Comparison of ENCODE assay signal across 9 cellular contexts in the genomic region with DNA sequence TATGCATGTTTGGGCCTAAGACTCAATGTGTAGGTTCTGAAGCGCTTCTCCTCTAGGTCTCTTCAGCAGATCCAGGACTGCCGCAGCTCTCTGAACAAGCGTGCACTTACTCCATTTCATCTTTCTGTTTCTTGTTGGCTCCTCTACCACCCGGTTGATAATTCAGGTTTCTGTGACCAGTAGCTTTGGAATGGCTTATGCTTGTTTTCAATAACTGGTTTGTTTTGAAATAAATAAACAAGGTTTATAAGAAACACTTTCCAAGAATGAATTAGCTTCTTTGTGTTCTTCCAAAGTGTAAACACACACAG. TPM values are rescaled to one million over a fixed set of nuclear protein-coding genes. Genes with fewer than 3 reads are reported as not detected.
DNase-seq lines count a peak whose midpoint lies in the region; FAIRE-seq and TF ChIP-seq lines count a peak whose summit lies in the region.
"Had no signal": no experiment of that assay in that cellular context is flagged by ENCODE, and none has a peak within 500 bp of the region (broad histone marks: within the 10 kb centered on the region; RNA-seq: fewer than 3 reads in every experiment).

No MANE protein-coding gene starts in this region.

- 21% methylated on average over 4 of the region's 4 CpGs; no CpG with 5 or more reads in 1 of the 2 experiments for WGBS in H1 (ENCODE audit: extremely low coverage in 1 of 2, insufficient coverage in 1 of 2, insufficient read length in 1 of 2, insufficient replicate concordance in 2 of 2, low coverage in 1 of 2, low lambda C conversion rate in 2 of 2, missing lambda C conversion rate in 1 of 2), 2 experiments

- H4K8ac ChIP-seq in H1 (ENCODE audit: extremely low read depth, insufficient read depth, low read length): no peak overlapping the region

- peak overlapping the region in 1 of 4 experiments; percentile 45; a peak in 1 of 7 replicates for H3K9ac ChIP-seq in H1 (replicated peaks in 1 of 4; ENCODE audit: extremely low read depth in 1 of 4, low read depth in 3 of 4, low read length in 3 of 4)

- no peaks in the 10 kb centered on the region for H3K9me3 Mint-ChIP-seq in CD8-positive, alpha-beta memory T cell
- no peaks in the 10 kb centered on the region for H3K9me3 Mint-ChIP-seq in neural crest cell

- H3K18ac ChIP-seq in H1 (ENCODE audit: extremely low read depth, low read length): no peak overlapping the region

- peaks cover 7% of the 10 kb centered on the region for H3K23me2 ChIP-seq in H1 (ENCODE audit: low read depth, low read length)

- no peak overlapping the region for H2AK5ac ChIP-seq in H1 (ENCODE audit: low read depth, low read length)

- peak overlapping the region; percentile 81 to 95 for H3K4me2 ChIP-seq in H1 (ENCODE audit: insufficient read depth in 1 of 2, low read depth in 2 of 2, low read length in 2 of 2)

- no peaks in the 10 kb centered on the region for H3K79me1 ChIP-seq in H1 (ENCODE audit: low read depth, low read length)

- peak overlapping the region; percentile 89 to 99 (median 97) for H3K4me3 Mint-ChIP-seq in CD8-positive, alpha-beta memory T cell
- H3K4me3 Mint-ChIP-seq in neural crest cell: peak overlapping the region; percentile 91

- H2AFZ ChIP-seq in H1 (ENCODE audit: low read length): peak overlapping the region; percentile 77; the same call in 1 of the 2 replicates

- peaks cover 42 to 59% (median 55%) of the 10 kb centered on the region in 3 donors for H3K4me1 Mint-ChIP-seq in CD8-positive, alpha-beta memory T cell
- H3K4me1 Mint-ChIP-seq in neural crest cell: peaks cover 13% of the 10 kb centered on the region

- H3K4me3 ChIP-seq in CD8-positive, alpha-beta memory T cell (ENCODE audit: low read length): peak overlapping the region; percentile 82
- H3K4me3 ChIP-seq in MG63: peak overlapping the region; percentile 66
- H3K4me3 ChIP-seq in H1 (ENCODE audit: extremely low read depth in 1 of 4, insufficient read depth in 2 of 4, low read depth in 3 of 4, low read length in 4 of 4): peak overlapping the region; percentile 67 to 82 (median 74)

- in situ Hi-C loops in ACHN (cut with HindIII; ENCODE audit: low pct_ligation_motif_present, low pct_unique_long_range_greater_than_20kb, low sequenced_read_pairs): no loop called here

- H4K5ac ChIP-seq in H1 (ENCODE audit: insufficient read length, low read depth, low read length): no peak overlapping the region

- no peaks in the 10 kb centered on the region for H3K27me3 ChIP-seq in CD8-positive, alpha-beta memory T cell (ENCODE audit: insufficient read depth, low read length, poor library complexity, severe bottlenecking)
- H3K27me3 ChIP-seq in MG63 (no peaks in the 10 kb centered on the region), H1 (replicated peaks in 1 of 4; ENCODE audit: control insufficient read depth in 3 of 4, extremely low read depth in 1 of 4, insufficient read depth in 3 of 4, low read length in 3 of 4) (peaks cover 0 to 2% (median 0%) of the 10 kb centered on the region in 4 experiments; a peak in 1 of 7 replicates)

- H2BK120ac ChIP-seq in H1 (replicated peaks; ENCODE audit: low read depth, low read length): no peak overlapping the region

- no peaks in the 10 kb centered on the region for H3K9me3 ChIP-seq in CD8-positive, alpha-beta memory T cell (ENCODE audit: low read length)
- H3K9me3 ChIP-seq in MG63: no peaks in the 10 kb centered on the region
- H3K9me3 ChIP-seq in H1 (ENCODE audit: insufficient read depth in 2 of 2, low read depth in 1 of 2, low read length in 1 of 2): no peaks in the 10 kb centered on the region

- H3K56ac ChIP-seq in H1 (replicated peaks; ENCODE audit: insufficient read length, low read depth, low read length): no peak overlapping the region

- no peaks in the 10 kb centered on the region for H4K20me1 ChIP-seq in H1 (replicated peaks in 1 of 2; ENCODE audit: control insufficient read depth in 1 of 2, insufficient read depth in 2 of 2, low read length in 2 of 2)

- TF ChIP-seq CTCF in H1 (IDR thresholded peaks at IDR 0.05; ENCODE audit: control extremely low read depth in 1 of 3, insufficient read depth in 1 of 3, low read depth in 1 of 3, low read length in 3 of 3) (no peak), neural crest cell (conservative IDR thresholded peaks at IDR 0.05) (no peak)

- no peak overlapping the region for H3K23ac ChIP-seq in H1 (ENCODE audit: insufficient read length)

- POLR2A ChIA-PET in CD8-positive, alpha-beta memory T cell (lab: Charles Lee): interaction anchor here (0.7 to 1.0 kb wide), 3 partner anchors 9 to 34 kb away, joined by 3 to 5 read pairs (median 3); no protein-coding TSS in a partner anchor
- POLR2A ChIA-PET in H1 (lab: Charles Lee; ENCODE audit: partially characterized antibody): interaction anchor here (0.8 kb wide), 1 partner anchor 840 kb away, joined by 3 read pairs; no protein-coding TSS in a partner anchor

- no peak overlapping the region for H4K91ac ChIP-seq in H1 (replicated peaks; ENCODE audit: insufficient read length, low read length)

- H3K4me1 ChIP-seq in CD8-positive, alpha-beta memory T cell (ENCODE audit: insufficient read depth, low read length): peaks cover 37% of the 10 kb centered on the region
- peaks cover 0 to 15% (median 4%) of the 10 kb centered on the region in 4 experiments; a peak in 5 of 7 replicates for H3K4me1 ChIP-seq in H1 (replicated peaks in 1 of 4; ENCODE audit: control insufficient read depth in 3 of 4, insufficient read depth in 4 of 4, low read length in 3 of 4)

- H3K36me3 ChIP-seq in CD8-positive, alpha-beta memory T cell (ENCODE audit: insufficient read depth, low read length): no peaks in the 10 kb centered on the region
- peaks cover 9% of the 10 kb centered on the region for H3K36me3 ChIP-seq in MG63
- H3K36me3 ChIP-seq in H1 (ENCODE audit: control insufficient read depth in 2 of 4, insufficient read depth in 4 of 4, low read length in 3 of 4): no peaks in the 10 kb centered on the region

- no peak overlapping the region for H2BK15ac ChIP-seq in H1 (ENCODE audit: low read length)

- no peak for DNase-seq in CD8-positive, alpha-beta memory T cell
- DNase-seq in MG63 (no peak), H1 (ENCODE audit: low read depth in 1 of 2, low spot score in 2 of 2) (no peak), neural crest cell (ENCODE audit: low read depth, low spot score) (no peak), ACHN (no peak), islet precursor cell (no peak), NCI-H2029 (lab: John Stamatoyannopoulos, UW) (no peak)
- DNase-seq in stimulated activated CD4-positive, alpha-beta T cell treated with anti-CD3 and anti-CD28 coated beads, Interleukin-4, amount 100 ng/mL, for 1 hour: no peak

- peaks cover 0 to 11% (median 0%) of the 10 kb centered on the region in 3 donors for H3K36me3 Mint-ChIP-seq in CD8-positive, alpha-beta memory T cell
- H3K36me3 Mint-ChIP-seq in neural crest cell (ENCODE audit: low read depth): no peaks in the 10 kb centered on the region

- no peak overlapping the region for H2BK12ac ChIP-seq in H1 (ENCODE audit: low read depth, low read length)

- no peaks in the 10 kb centered on the region for H3K79me2 ChIP-seq in H1 (ENCODE audit: control insufficient read depth in 1 of 2, insufficient read depth in 2 of 2, low read length in 2 of 2)

- FAIRE-seq in H1 (lab: Jason Lieb, UNC): no peak

- no peak overlapping the region for H2BK20ac ChIP-seq in H1 (ENCODE audit: low read length)

- peak overlapping the region; percentile 77 for H3K27ac ChIP-seq in CD8-positive, alpha-beta memory T cell (ENCODE audit: low read depth, low read length)
- no peak overlapping the region for H3K27ac ChIP-seq in H1 (ENCODE audit: low read depth, low read length)
- H3K27ac ChIP-seq: VCaP had no signal

- no peak overlapping the region for H3K14ac ChIP-seq in H1 (ENCODE audit: insufficient read length)

- CTCF ChIA-PET in CD8-positive, alpha-beta memory T cell (lab: Charles Lee): interaction anchor here (1.4 to 3.0 kb wide), 7 partner anchors 8 to 293 kb away, joined by 3 to 11 read pairs (median 5); no protein-coding TSS in a partner anchor
- CTCF ChIA-PET in H1 (lab: Charles Lee; ENCODE audit: partially characterized antibody): interaction anchor here (1.1 to 2.5 kb wide), 5 partner anchors 16 to 210 kb away, joined by 3 to 11 read pairs (median 3); no protein-coding TSS in a partner anchor

- H3K27ac Mint-ChIP-seq in CD8-positive, alpha-beta memory T cell: peak overlapping the region; percentile 80 to 97 (median 96)
- H3K27ac Mint-ChIP-seq in neural crest cell (ENCODE audit: unreplicated experiment): peak overlapping the region; percentile 76

- TF ChIP-seq POLR2A in H1 (IDR thresholded peaks at IDR 0.05; ENCODE audit: control extremely low read depth in 1 of 2, low read depth in 2 of 2, low read length in 2 of 2): no peak

- no peak overlapping the region for H2BK5ac ChIP-seq in H1 (ENCODE audit: low read depth, low read length)

- no peak for TF ChIP-seq EP300 in H1 (IDR thresholded peaks at IDR 0.05; ENCODE audit: borderline replicate concordance in 1 of 2, low read depth in 2 of 2, low read length in 2 of 2)

- no peaks in the 10 kb centered on the region for H3K27me3 Mint-ChIP-seq in CD8-positive, alpha-beta memory T cell
- no peaks in the 10 kb centered on the region for H3K27me3 Mint-ChIP-seq in neural crest cell (ENCODE audit: low read depth)

- TF ChIP-seq RAD21 in H1 (IDR thresholded peaks at IDR 0.05 in 1 of 2, conservative IDR thresholded peaks at IDR 0.05 in 1 of 2; ENCODE audit: low read depth in 2 of 2, low read length in 2 of 2): no peak

- H3K4ac ChIP-seq in H1 (replicated peaks; ENCODE audit: insufficient read length, low read depth, low read length): no peak overlapping the region

TF ChIP-seq in H1, 55 proteins besides CTCF, POLR2A, EP300 and RAD21 (continues in another document):
- TF ChIP-seq, protein P1, sequence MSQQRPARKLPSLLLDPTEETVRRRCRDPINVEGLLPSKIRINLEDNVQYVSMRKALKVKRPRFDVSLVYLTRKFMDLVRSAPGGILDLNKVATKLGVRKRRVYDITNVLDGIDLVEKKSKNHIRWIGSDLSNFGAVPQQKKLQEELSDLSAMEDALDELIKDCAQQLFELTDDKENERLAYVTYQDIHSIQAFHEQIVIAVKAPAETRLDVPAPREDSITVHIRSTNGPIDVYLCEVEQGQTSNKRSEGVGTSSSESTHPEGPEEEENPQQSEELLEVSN (IDR thresholded peaks at IDR 0.05): no peak
- no peak for TF ChIP-seq PHF8 (conservative IDR thresholded peaks at IDR 0.05; ENCODE audit: low read depth, low read length)

RNA-seq across cellular contexts. Expression of a gene that starts 1.5 kb away (rescaled TPM):
- total RNA-seq in CD8-positive, alpha-beta memory T cell: 100 to 1,000 TPM; 131 to 135 TPM
- polyA plus RNA-seq in CD8-positive, alpha-beta memory T cell: 125 TPM
- 28.6 and 29.7 TPM in 2 replicates for total RNA-seq in MG63 (2014; rRNA removed; shearing (Covaris generic); ENCODE audit: low replicate concordance)
- total RNA-seq in H1 (2021; fragmentation: NEBNext Ultra II Directional; extraction: Animal tissue kit (Norgen Biotek cat#: 25700)): 11.4 TPM in 2 replicates
- 1.6 and 2.3 TPM in 2 replicates for polyA plus RNA-seq in H1 (2011; rRNA removed)
- polyA plus RNA-seq in H1 (2011; cell fraction: cytosol; rRNA removed): 2.7 TPM
- polyA plus RNA-seq in H1 (2011; cell fraction: nucleus; rRNA removed): 5.2 TPM
- polyA plus RNA-seq in H1 (2012, experiment 1 of 2): 5.1 to 10.5 TPM (median 7.4 TPM) in 4 replicates
- 0.85 TPM for polyA plus RNA-seq in H1 (2012, experiment 2 of 2)
- 10.9 TPM for polyA plus RNA-seq in H1 (2013, experiment 1 of 2)
- 10.7 TPM for polyA plus RNA-seq in H1 (2013, experiment 2 of 2)
- 4.7 and 9.3 TPM in 2 replicates for polyA minus RNA-seq in H1 (2011; rRNA and poly(A)+ RNA removed)
- 10.3 TPM for polyA minus RNA-seq in H1 (2011; cell fraction: cytosol; rRNA and poly(A)+ RNA removed)
- polyA minus RNA-seq in H1 (2011; cell fraction: nucleus; rRNA and poly(A)+ RNA removed): 10.4 TPM
- total RNA-seq in neural crest cell: 10.1 and 11.1 TPM in 2 replicates
